1 cellular context compared by ENCODE assay signal in the genomic region with DNA sequence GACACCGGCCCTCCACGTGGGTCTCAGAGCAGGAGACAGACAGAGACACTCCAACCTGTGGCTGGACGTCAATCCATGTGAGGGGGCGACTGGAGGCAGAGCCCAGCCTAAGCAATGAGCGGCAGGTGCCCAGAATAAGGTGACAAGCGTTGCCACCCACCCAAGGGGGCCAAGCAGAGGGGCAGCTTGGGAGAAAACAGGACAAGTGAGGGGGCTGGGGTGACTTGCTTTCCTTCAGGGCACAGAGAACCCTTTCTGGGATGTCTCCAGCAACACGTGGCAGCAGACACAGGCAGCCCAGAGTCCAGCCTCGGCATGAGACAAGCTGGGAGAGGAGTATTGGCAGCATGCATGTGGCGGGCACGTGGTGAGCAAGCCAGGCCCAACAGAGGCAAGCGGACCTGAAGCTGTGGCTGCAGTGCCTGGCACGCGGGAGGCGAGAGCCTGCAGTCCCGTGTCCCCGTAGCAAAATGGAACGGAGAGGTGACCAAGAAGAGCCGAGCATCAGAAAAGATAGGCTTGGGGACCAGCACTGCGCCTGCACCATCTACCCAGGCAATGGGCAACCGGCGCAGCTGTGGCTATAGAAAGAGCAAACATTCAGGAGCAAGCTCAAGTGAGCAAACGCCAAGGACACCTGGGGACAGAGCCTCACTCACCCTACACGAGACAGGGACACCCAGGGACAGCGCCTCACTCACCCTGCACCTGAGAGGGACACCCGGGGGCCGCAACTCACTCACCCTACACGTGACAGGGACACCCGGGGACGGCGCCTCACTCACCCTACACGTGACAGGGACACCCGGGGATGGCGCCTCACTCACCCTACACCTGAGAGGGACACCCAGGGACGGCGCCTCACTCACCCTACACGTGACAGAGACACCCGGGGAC.
TF ChIP-seq lines count a peak whose summit lies in the region.

No MANE protein-coding gene starts in this region.

TF ChIP-seq in HepG2, 621 proteins besides CTCF, POLR2A, EP300 and RAD21:
- TF ChIP-seq, protein P1, sequence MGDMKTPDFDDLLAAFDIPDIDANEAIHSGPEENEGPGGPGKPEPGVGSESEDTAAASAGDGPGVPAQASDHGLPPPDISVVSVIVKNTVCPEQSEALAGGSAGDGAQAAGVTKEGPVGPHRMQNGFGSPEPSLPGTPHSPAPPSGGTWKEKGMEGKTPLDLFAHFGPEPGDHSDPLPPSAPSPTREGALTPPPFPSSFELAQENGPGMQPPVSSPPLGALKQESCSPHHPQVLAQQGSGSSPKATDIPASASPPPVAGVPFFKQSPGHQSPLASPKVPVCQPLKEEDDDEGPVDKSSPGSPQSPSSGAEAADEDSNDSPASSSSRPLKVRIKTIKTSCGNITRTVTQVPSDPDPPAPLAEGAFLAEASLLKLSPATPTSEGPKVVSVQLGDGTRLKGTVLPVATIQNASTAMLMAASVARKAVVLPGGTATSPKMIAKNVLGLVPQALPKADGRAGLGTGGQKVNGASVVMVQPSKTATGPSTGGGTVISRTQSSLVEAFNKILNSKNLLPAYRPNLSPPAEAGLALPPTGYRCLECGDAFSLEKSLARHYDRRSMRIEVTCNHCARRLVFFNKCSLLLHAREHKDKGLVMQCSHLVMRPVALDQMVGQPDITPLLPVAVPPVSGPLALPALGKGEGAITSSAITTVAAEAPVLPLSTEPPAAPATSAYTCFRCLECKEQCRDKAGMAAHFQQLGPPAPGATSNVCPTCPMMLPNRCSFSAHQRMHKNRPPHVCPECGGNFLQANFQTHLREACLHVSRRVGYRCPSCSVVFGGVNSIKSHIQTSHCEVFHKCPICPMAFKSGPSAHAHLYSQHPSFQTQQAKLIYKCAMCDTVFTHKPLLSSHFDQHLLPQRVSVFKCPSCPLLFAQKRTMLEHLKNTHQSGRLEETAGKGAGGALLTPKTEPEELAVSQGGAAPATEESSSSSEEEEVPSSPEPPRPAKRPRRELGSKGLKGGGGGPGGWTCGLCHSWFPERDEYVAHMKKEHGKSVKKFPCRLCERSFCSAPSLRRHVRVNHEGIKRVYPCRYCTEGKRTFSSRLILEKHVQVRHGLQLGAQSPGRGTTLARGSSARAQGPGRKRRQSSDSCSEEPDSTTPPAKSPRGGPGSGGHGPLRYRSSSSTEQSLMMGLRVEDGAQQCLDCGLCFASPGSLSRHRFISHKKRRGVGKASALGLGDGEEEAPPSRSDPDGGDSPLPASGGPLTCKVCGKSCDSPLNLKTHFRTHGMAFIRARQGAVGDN (CRISPR knock-in tag; IDR thresholded peaks at IDR 0.05) = peak; percentile 17; the same call in 1 of the 2 replicates
- TF ChIP-seq, protein P2, sequence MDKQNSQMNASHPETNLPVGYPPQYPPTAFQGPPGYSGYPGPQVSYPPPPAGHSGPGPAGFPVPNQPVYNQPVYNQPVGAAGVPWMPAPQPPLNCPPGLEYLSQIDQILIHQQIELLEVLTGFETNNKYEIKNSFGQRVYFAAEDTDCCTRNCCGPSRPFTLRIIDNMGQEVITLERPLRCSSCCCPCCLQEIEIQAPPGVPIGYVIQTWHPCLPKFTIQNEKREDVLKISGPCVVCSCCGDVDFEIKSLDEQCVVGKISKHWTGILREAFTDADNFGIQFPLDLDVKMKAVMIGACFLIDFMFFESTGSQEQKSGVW (CRISPR knock-in tag; IDR thresholded peaks at IDR 0.05; ENCODE audit: borderline replicate concordance) = no peak
